In genomic region chr21:46322351-46323226, GRCh38 we compare ENCODE assay signal across 9 cellular contexts. TPM values are rescaled to one million over a fixed set of nuclear protein-coding genes. Genes with fewer than 3 reads are reported as not detected.
DNase-seq lines count a peak whose midpoint lies in the region; ATAC-seq, FAIRE-seq and TF ChIP-seq lines count a peak whose summit lies in the region.
"Had no signal": no experiment of that assay in that cellular context is flagged by ENCODE, and none has a peak within 500 bp of the region (broad histone marks: within the 10 kb centered on the region; RNA-seq: fewer than 3 reads in every experiment).

No MANE protein-coding gene starts in this region.

- H2BK5ac ChIP-seq in mesenchymal stem cell (ENCODE audit: low read depth, low read length, poor library complexity, severe bottlenecking): no peak overlapping the region

- no peaks in the 10 kb centered on the region for H3K36me3 ChIP-seq in bronchial epithelial cell (ENCODE audit: control insufficient read depth, insufficient read depth, low read length)
- peaks cover under 1 to 4% of the 10 kb centered on the region in 2 experiments for H3K36me3 ChIP-seq in mesenchymal stem cell (ENCODE audit: control insufficient read depth in 1 of 2, insufficient read depth in 2 of 2, low read depth in 1 of 2, low read length in 2 of 2)
- H3K36me3 ChIP-seq in urinary bladder (ENCODE audit: insufficient read depth): no peaks in the 10 kb centered on the region

- H3K4me3 ChIP-seq in bronchial epithelial cell (ENCODE audit: low read depth, low read length) (peak overlapping the region; percentile 94), mesenchymal stem cell (ENCODE audit: insufficient read depth in 1 of 2, low read depth in 1 of 2, low read length in 2 of 2) (peak overlapping the region; percentile 65 to 92), urinary bladder (ENCODE audit: low read depth, low read length) (peak overlapping the region; percentile 54)

- FAIRE-seq in bronchial epithelial cell (lab: Jason Lieb, UNC) (no peak), GM12891 (lab: Jason Lieb, UNC) (no peak)
- FAIRE-seq: A204.1 had no signal

- H3K79me1 ChIP-seq in mesenchymal stem cell (replicated peaks; ENCODE audit: low read length, poor library complexity, severe bottlenecking): peaks cover 19% of the 10 kb centered on the region

- DNase-seq in DMS 273 (lab: John Stamatoyannopoulos, UW; ENCODE audit: unreplicated experiment): peak; percentile 50
- no peak for DNase-seq in DMS 273 treated with DMSO at 0.1 percent for 48 hours (lab: John Stamatoyannopoulos, UW)
- peak; percentile 43 for DNase-seq in NCI-H748 (lab: John Stamatoyannopoulos, UW; ENCODE audit: unreplicated experiment)
- DNase-seq in bronchial epithelial cell (ENCODE audit: low read depth): peak; percentile 27
- DNase-seq in mesenchymal stem cell: peak; percentile 64
- DNase-seq in GM12891 (ENCODE audit: insufficient read length, low spot score): no peak

- no peak overlapping the region for H2AK5ac ChIP-seq in mesenchymal stem cell (ENCODE audit: low read length, severe bottlenecking)

- H3K27ac ChIP-seq in mesenchymal stem cell (ENCODE audit: low read length, poor library complexity, severe bottlenecking) (no peak overlapping the region), urinary bladder (ENCODE audit: low read depth) (no peak overlapping the region)

- peak overlapping the region; percentile 76 for H4K8ac ChIP-seq in mesenchymal stem cell (ENCODE audit: low read length)

- H3K18ac ChIP-seq in mesenchymal stem cell (ENCODE audit: low read depth in 1 of 2, low read length in 2 of 2): peak overlapping the region in 1 of 2 experiments; percentile 32

- no peak for TF ChIP-seq CTCF in bronchial epithelial cell (IDR thresholded peaks at IDR 0.05; ENCODE audit: insufficient read depth, low read length, severe bottlenecking)

- no peaks in the 10 kb centered on the region for H3K9me3 ChIP-seq in mesenchymal stem cell (ENCODE audit: control insufficient read depth, low read length)

- H3K27me3 ChIP-seq in bronchial epithelial cell (ENCODE audit: control insufficient read depth, insufficient read depth, low read length) (no peaks in the 10 kb centered on the region), mesenchymal stem cell (ENCODE audit: control insufficient read depth in 1 of 2, insufficient read depth in 1 of 2, low read length in 2 of 2) (no peaks in the 10 kb centered on the region)

- H2BK120ac ChIP-seq in mesenchymal stem cell (ENCODE audit: low read depth, low read length): no peak overlapping the region

- peak overlapping the region in 1 of 2 experiments; percentile 32 for H3K4ac ChIP-seq in mesenchymal stem cell (ENCODE audit: low read depth in 1 of 2, low read length in 2 of 2)

- H3K14ac ChIP-seq in mesenchymal stem cell (ENCODE audit: low read length in 2 of 2): no peak overlapping the region

- no peak for ATAC-seq in GM18873 (IDR thresholded peaks at IDR 0.05; ENCODE audit: low FRiP score, unreplicated experiment)

- H3K4me2 ChIP-seq in mesenchymal stem cell (ENCODE audit: low read length, poor library complexity, severe bottlenecking): peak overlapping the region; percentile 94

- peak overlapping the region; percentile 90 for H3K9ac ChIP-seq in mesenchymal stem cell (ENCODE audit: low read length)

- H2BK12ac ChIP-seq in mesenchymal stem cell (ENCODE audit: low read length in 2 of 2): no peak overlapping the region

- H3K23ac ChIP-seq in mesenchymal stem cell (ENCODE audit: low read length in 2 of 2): peak overlapping the region in 1 of 2 experiments; percentile 23

- peak overlapping the region; percentile 8 for H2AFZ ChIP-seq in mesenchymal stem cell (ENCODE audit: low read depth, low read length)

- H3K4me1 ChIP-seq in mesenchymal stem cell (ENCODE audit: control insufficient read depth, insufficient read depth, low read depth, low read length): peaks cover 21% of the 10 kb centered on the region
- H3K4me1 ChIP-seq in urinary bladder (ENCODE audit: insufficient read depth): no peaks in the 10 kb centered on the region

- WGBS in mesenchymal stem cell: 5% methylated on average over 50 of the region's 50 CpGs
- WGBS in urinary bladder: 4% methylated on average over 50 of the region's 50 CpGs

- no peak overlapping the region for H2BK15ac ChIP-seq in mesenchymal stem cell (ENCODE audit: low read depth, poor library complexity, severe bottlenecking)

- H4K91ac ChIP-seq in mesenchymal stem cell (ENCODE audit: low read length): no peak overlapping the region

- no peak for TF ChIP-seq POLR2A in GM12891 (IDR thresholded peaks at IDR 0.05; ENCODE audit: low read depth, low read length)

TF ChIP-seq in GM12891, 5 proteins besides CTCF, POLR2A, EP300 and RAD21:
- TF ChIP-seq SPI1 (IDR thresholded peaks at IDR 0.05; ENCODE audit: low read depth, low read length) (no peak), POLR2AphosphoS5 (IDR thresholded peaks at IDR 0.05; ENCODE audit: low read depth, low read length) (no peak; the same call in 1 of the 2 replicates), TAF1 (IDR thresholded peaks at IDR 0.05; ENCODE audit: low read depth, low read length) (no peak), POU2F2 (IDR thresholded peaks at IDR 0.05; ENCODE audit: low read depth, low read length) (no peak), PAX5 (IDR thresholded peaks at IDR 0.05; ENCODE audit: insufficient read depth, low read length, severe bottlenecking) (no peak)

RNA-seq across cellular contexts. Expression of gene C21orf58, which starts 1.1 kb away (rescaled TPM):
- total RNA-seq in bronchial epithelial cell (0.53 and 0.77 TPM in 2 replicates), urinary bladder (5.2 TPM)
- 2.0 TPM for polyA plus RNA-seq in mesenchymal stem cell (2013, experiment 1 of 2)
- 1.7 TPM for polyA plus RNA-seq in mesenchymal stem cell (2013, experiment 2 of 2)
- 1.5 TPM for polyA plus RNA-seq in urinary bladder
- polyA plus RNA-seq in GM12891 (2012; ENCODE audit: low read depth, missing spikeins): 7.6 TPM

RNA-seq across cellular contexts. Expression of gene PCNT, which starts 1.4 kb away (rescaled TPM):
- total RNA-seq in bronchial epithelial cell (11.1 and 11.3 TPM in 2 replicates), urinary bladder (22.4 TPM)
- polyA plus RNA-seq in mesenchymal stem cell (2013, experiment 1 of 2): 6.7 TPM
- polyA plus RNA-seq in mesenchymal stem cell (2013, experiment 2 of 2): 5.3 TPM
- 15.7 TPM for polyA plus RNA-seq in urinary bladder
- 26.9 TPM for polyA plus RNA-seq in GM12891 (2012; ENCODE audit: low read depth, missing spikeins)

RNA-seq across cellular contexts. Expression of gene YBEY, which starts 36.4 kb away (rescaled TPM):
- total RNA-seq in bronchial epithelial cell: 15.4 and 17.4 TPM in 2 replicates
- polyA plus RNA-seq in mesenchymal stem cell (2013, experiment 1 of 2): 14.6 TPM
- polyA plus RNA-seq in mesenchymal stem cell (2013, experiment 2 of 2): 15.5 TPM
- 10.6 TPM for total RNA-seq in urinary bladder
- polyA plus RNA-seq in urinary bladder: 12.1 TPM
- polyA plus RNA-seq in GM12891 (2012; ENCODE audit: low read depth, missing spikeins): 20.5 TPM

RNA-seq across cellular contexts. Expression of gene MCM3AP, which starts 37.2 kb away (rescaled TPM):
- total RNA-seq in bronchial epithelial cell: 70.8 and 80.5 TPM in 2 replicates
- polyA plus RNA-seq in mesenchymal stem cell (2013, experiment 1 of 2): 33.7 TPM
- polyA plus RNA-seq in mesenchymal stem cell (2013, experiment 2 of 2): 32.9 TPM
- 65.0 TPM for total RNA-seq in urinary bladder
- 52.9 TPM for polyA plus RNA-seq in urinary bladder
- polyA plus RNA-seq in GM12891 (2012; ENCODE audit: low read depth, missing spikeins): 38.5 TPM

Comparison
In these comparisons a context has a peak if more than half of its experiments do, and no peak if none do; other contexts are left out.
1. DNase-seq: peak in DMS 273 (single experiment), NCI-H748 (single experiment), bronchial epithelial cell (single experiment) and mesenchymal stem cell (single experiment); none in DMS 273 treated with DMSO at 0.1 percent for 48 hours (single experiment) and GM12891 (single experiment).
2. Peak in every context shown above with its lines, with median percentiles within 50 percentile points of each other: H3K4me3 ChIP-seq.